24 cellular contexts compared by ENCODE assay signal in the genomic region with DNA sequence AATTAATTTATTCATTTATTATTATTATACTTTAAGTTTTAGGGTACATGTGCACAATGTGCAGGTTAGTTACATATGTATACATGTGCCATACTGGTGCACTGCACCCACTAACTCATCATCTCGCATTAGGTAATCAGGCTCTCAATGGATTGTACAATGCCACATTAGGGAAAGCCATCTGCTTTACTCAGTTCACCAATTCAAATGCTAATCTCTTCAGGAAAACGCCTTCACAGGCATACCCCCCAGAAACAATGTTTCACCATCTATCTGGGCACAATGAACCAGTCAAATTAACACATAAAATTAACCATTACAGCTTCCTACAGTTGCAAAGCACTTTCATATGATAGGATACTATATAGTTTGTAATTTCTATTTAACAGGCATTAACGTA.
"Had no signal": no experiment of that assay in that cellular context is flagged by ENCODE, and none has a peak within 500 bp of the region (broad histone marks: within the 10 kb centered on the region; RNA-seq: fewer than 3 reads in every experiment).

No MANE protein-coding gene starts in this region.

- ATAC-seq: gastroesophageal sphincter; left cardiac atrium; left ventricle myocardium superior; natural killer cell treated with Interleukin-12 subunit alpha and Interleukin-12 subunit beta and Interleukin-15 and Interleukin-18, amount 100 ng/mL, for 72 hours; pancreas; right cardiac atrium had no signal

- H3K4me1 ChIP-seq: esophagus squamous epithelium, gastroesophageal sphincter, pancreas, suprapubic skin had no signal

- H3K4me3 ChIP-seq: esophagus squamous epithelium, gastroesophageal sphincter, lung, pancreas, suprapubic skin, thyroid gland had no signal

- H3K36me3 ChIP-seq: esophagus squamous epithelium, gastroesophageal sphincter, pancreas, suprapubic skin, thyroid gland had no signal

- H3K4me3 Mint-ChIP-seq: natural killer cell treated with Interleukin-12 subunit alpha and Interleukin-12 subunit beta and Interleukin-15 and Interleukin-18, amount 100 ng/mL, for 72 hours; type B pancreatic cell had no signal

- H3K9me3 Mint-ChIP-seq: natural killer cell treated with Interleukin-12 subunit alpha and Interleukin-12 subunit beta and Interleukin-15 and Interleukin-18, amount 100 ng/mL, for 72 hours; type B pancreatic cell had no signal

- H3K27ac ChIP-seq: epithelial cell of prostate, esophagus squamous epithelium, gastroesophageal sphincter, pancreas, suprapubic skin, thyroid gland had no signal

- H3K27me3 ChIP-seq: esophagus squamous epithelium, gastroesophageal sphincter, pancreas, suprapubic skin, thyroid gland had no signal

- DNase-seq: effector memory CD4-positive, alpha-beta T cell; esophagus squamous epithelium; foreskin fibroblast; kidney; left cardiac atrium; left ventricle myocardium superior; mesenchymal stem cell; midbrain; occipital lobe; pancreas; right cardiac atrium; small intestine; stimulated activated CD4-positive, alpha-beta T cell treated with anti-CD3 and anti-CD28 coated beads, Interleukin-12 subunit alpha, Interleukin-12 subunit beta, amount 100 ng/mL, for 4 hours; stimulated activated naive CD4-positive, alpha-beta T cell treated with Interleukin-2 at 50 U/mL for 16 hours; thyroid gland had no signal

- H3K9me3 ChIP-seq: esophagus squamous epithelium, gastroesophageal sphincter, pancreas, suprapubic skin, thyroid gland had no signal

- H3K27me3 Mint-ChIP-seq: progenitor cell of endocrine pancreas, type B pancreatic cell had no signal

- H3K27ac Mint-ChIP-seq: natural killer cell treated with Interleukin-12 subunit alpha and Interleukin-12 subunit beta and Interleukin-15 and Interleukin-18, amount 100 ng/mL, for 72 hours; progenitor cell of endocrine pancreas; type B pancreatic cell had no signal

- FAIRE-seq: endometrium, kidney, pancreas, small intestine, urothelium cell line had no signal

- H3K36me3 Mint-ChIP-seq: natural killer cell treated with Interleukin-12 subunit alpha and Interleukin-12 subunit beta and Interleukin-15 and Interleukin-18, amount 100 ng/mL, for 72 hours; type B pancreatic cell had no signal
